In the genomic region with DNA sequence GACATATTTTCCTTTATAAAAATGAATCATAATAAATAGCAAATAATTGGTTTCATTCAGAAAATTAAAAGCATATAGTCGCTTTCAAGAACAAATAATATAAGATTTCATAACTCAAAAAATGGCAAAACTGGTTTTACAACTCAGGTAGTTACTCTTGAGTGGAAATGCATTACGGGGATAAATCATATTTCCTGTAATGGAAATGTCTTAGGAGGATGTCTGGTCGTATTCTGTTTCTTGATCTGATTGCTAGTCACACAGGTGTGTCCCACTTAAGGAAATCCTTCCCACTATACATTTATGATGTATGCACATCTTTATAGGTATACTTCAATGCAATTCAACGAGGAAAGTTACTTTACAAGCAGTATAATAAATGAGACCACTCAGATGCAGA, we compare ENCODE assay signal across 26 cellular contexts. TPM values are rescaled to one million over a fixed set of nuclear protein-coding genes. Genes with fewer than 3 reads are reported as not detected.
DNase-seq lines count a peak whose midpoint lies in the region; ATAC-seq, FAIRE-seq and TF ChIP-seq lines count a peak whose summit lies in the region.
"Had no signal": no experiment of that assay in that cellular context is flagged by ENCODE, and none has a peak within 500 bp of the region (broad histone marks: within the 10 kb centered on the region; RNA-seq: fewer than 3 reads in every experiment).

No MANE protein-coding gene starts in this region.

- H3K4me3 Mint-ChIP-seq in GM23338 (no peak overlapping the region), type B pancreatic cell (no peak overlapping the region)
- H3K4me3 Mint-ChIP-seq: CD8-positive, alpha-beta memory T cell had no signal

- no peaks in the 10 kb centered on the region for H3F3A ChIP-seq in GM23338 (replicated peaks; ENCODE audit: low read depth)

- H3K27me3 ChIP-seq in GM23338 (ENCODE audit: insufficient read depth) (no peaks in the 10 kb centered on the region), pancreas (no peaks in the 10 kb centered on the region), sigmoid colon (no peaks in the 10 kb centered on the region)
- H3K27me3 ChIP-seq: BLaER1 treated with 17β-estradiol and CSF1 and Interleukin-3, amounts not matched to agents 10 nM and 100 nM had no signal

- no peak overlapping the region for H2AFZ ChIP-seq in GM23338

- 62 to 66% methylated on average over 4 of the region's 4 CpGs for WGBS in pancreas, 2 donors
- 14 to 66% methylated on average over 4 of the region's 4 CpGs for WGBS in sigmoid colon, 2 donors

- no peak overlapping the region for H3K4me3 ChIP-seq in GM23338
- H3K4me3 ChIP-seq in LNCaP clone FGC (ENCODE audit: low read depth, low read length), result no peak overlapping the region
- H3K4me3 ChIP-seq in pancreas, result no peak overlapping the region
- H3K4me3 ChIP-seq in sigmoid colon, result no peak overlapping the region
- H3K4me3 ChIP-seq: BLaER1 treated with 17β-estradiol and CSF1 and Interleukin-3, amounts not matched to agents 10 nM and 100 nM had no signal

- H3K36me3 ChIP-seq in GM23338 (ENCODE audit: insufficient read depth) (no peaks in the 10 kb centered on the region), pancreas (no peaks in the 10 kb centered on the region), sigmoid colon (no peaks in the 10 kb centered on the region)
- H3K36me3 ChIP-seq: BLaER1 treated with 17β-estradiol and CSF1 and Interleukin-3, amounts not matched to agents 10 nM and 100 nM had no signal

- H3K9me3 Mint-ChIP-seq in GM23338, result no peaks in the 10 kb centered on the region
- H3K9me3 Mint-ChIP-seq in type B pancreatic cell, result peaks cover 5% of the 10 kb centered on the region
- H3K9me3 Mint-ChIP-seq: CD8-positive, alpha-beta memory T cell had no signal

- no peak overlapping the region for H3K27ac ChIP-seq in GM23338 (ENCODE audit: low read depth)
- H3K27ac ChIP-seq in pancreas, result no peak overlapping the region
- no peak overlapping the region for H3K27ac ChIP-seq in sigmoid colon
- H3K27ac ChIP-seq: BLaER1 treated with 17β-estradiol and CSF1 and Interleukin-3, amounts not matched to agents 10 nM and 100 nM; KMS-11 had no signal

- no peak for TF ChIP-seq EP300 in sigmoid colon (IDR thresholded peaks at IDR 0.05)

- H3K9me3 ChIP-seq in pancreas, result no peaks in the 10 kb centered on the region
- H3K9me3 ChIP-seq in sigmoid colon, result no peaks in the 10 kb centered on the region
- H3K9me3 ChIP-seq: BLaER1 treated with 17β-estradiol and CSF1 and Interleukin-3, amounts not matched to agents 10 nM and 100 nM had no signal

- no peaks in the 10 kb centered on the region for H4K20me1 ChIP-seq in GM23338 (replicated peaks; ENCODE audit: insufficient read depth)
- H4K20me1 ChIP-seq: BLaER1 treated with 17β-estradiol and CSF1 and Interleukin-3, amounts not matched to agents 10 nM and 100 nM had no signal

- no peak overlapping the region for H3K4me2 ChIP-seq in GM23338
- H3K4me2 ChIP-seq: BLaER1 treated with 17β-estradiol and CSF1 and Interleukin-3, amounts not matched to agents 10 nM and 100 nM; KMS-11 had no signal

- no peaks in the 10 kb centered on the region for H3K9me2 ChIP-seq in GM23338 (ENCODE audit: insufficient read depth)

- intact Hi-C loops in pancreas (cut with DNase I) (no loop called here), sigmoid colon (cut with DNase I) (no loop called here)

- no peak for ATAC-seq in GM23338
- no peak for ATAC-seq in pancreas
- ATAC-seq: HCT116 had no signal

- no peak for TF ChIP-seq CTCF in GM23338 (conservative IDR thresholded peaks at IDR 0.05; ENCODE audit: low read depth in 2 of 2)
- no peak for TF ChIP-seq CTCF in LNCaP clone FGC (IDR thresholded peaks at IDR 0.05; ENCODE audit: control insufficient read depth, extremely low read depth, insufficient read depth)
- TF ChIP-seq CTCF in pancreas (IDR thresholded peaks at IDR 0.05), result no peak
- no peak for TF ChIP-seq CTCF in type B pancreatic cell (conservative IDR thresholded peaks at IDR 0.05)
- no peak for TF ChIP-seq CTCF in sigmoid colon (IDR thresholded peaks at IDR 0.05)

- peak; percentile 76 for FAIRE-seq in colon (lab: Jason Lieb, UNC)
- FAIRE-seq in pancreas (lab: Jason Lieb, UNC), result peak; percentile 63
- FAIRE-seq: GM18507, H1 had no signal

- H3K36me3 Mint-ChIP-seq in GM23338 (ENCODE audit: low read depth), result no peaks in the 10 kb centered on the region
- no peaks in the 10 kb centered on the region for H3K36me3 Mint-ChIP-seq in type B pancreatic cell
- H3K36me3 Mint-ChIP-seq: CD8-positive, alpha-beta memory T cell had no signal

- H3K79me2 ChIP-seq in GM23338 (replicated peaks; ENCODE audit: insufficient read depth), result no peaks in the 10 kb centered on the region

- no peak overlapping the region for H3K27ac Mint-ChIP-seq in GM23338
- H3K27ac Mint-ChIP-seq in type B pancreatic cell, result no peak overlapping the region
- H3K27ac Mint-ChIP-seq: CD8-positive, alpha-beta memory T cell had no signal

- no peak for TF ChIP-seq POLR2A in sigmoid colon (IDR thresholded peaks at IDR 0.05)

- DNase-seq in GM23338 (ENCODE audit: low spot score) (peak; percentile 2), LNCaP clone FGC (ENCODE audit: low read depth) (peak; percentile 30), pancreas (no peak), type B pancreatic cell (ENCODE audit: extremely low spot score, unreplicated experiment) (no peak), CD1c-positive myeloid dendritic cell (ENCODE audit: extremely low spot score) (no peak), sigmoid colon (no peak)
- DNase-seq: ACHN; Calu3; CD8-positive, alpha-beta memory T cell; DMS153; GDM1; IMR-90; NCI-H1105; NCI-H146; NCI-H2029 treated with DMSO at 0.1 percent for 48 hours; NCI-H446; NCI-H526; OCI-M1; SHP77 had no signal

- H3K27me3 Mint-ChIP-seq in GM23338 (ENCODE audit: insufficient read depth, low read depth, poor library complexity), result peaks cover 4% of the 10 kb centered on the region
- no peaks in the 10 kb centered on the region for H3K27me3 Mint-ChIP-seq in type B pancreatic cell

- no peaks in the 10 kb centered on the region for H3K4me1 ChIP-seq in GM23338 (ENCODE audit: insufficient read depth)
- peaks cover 0 to 5% (median 0%) of the 10 kb centered on the region in 3 donors for H3K4me1 ChIP-seq in pancreas
- H3K4me1 ChIP-seq in sigmoid colon, result peaks cover 0 to 4% (median 0%) of the 10 kb centered on the region in 4 donors

- H3K4me1 Mint-ChIP-seq in GM23338 (no peaks in the 10 kb centered on the region; the same call in 1 of the 3 replicates), type B pancreatic cell (ENCODE audit: unreplicated experiment) (no peaks in the 10 kb centered on the region)
- H3K4me1 Mint-ChIP-seq: CD8-positive, alpha-beta memory T cell had no signal

TF ChIP-seq in GM23338, 12 proteins besides CTCF, POLR2A, EP300 and RAD21:
- no peak for TF ChIP-seq REST (IDR thresholded peaks at IDR 0.05; ENCODE audit: unreplicated experiment)
- TF ChIP-seq, protein P1, sequence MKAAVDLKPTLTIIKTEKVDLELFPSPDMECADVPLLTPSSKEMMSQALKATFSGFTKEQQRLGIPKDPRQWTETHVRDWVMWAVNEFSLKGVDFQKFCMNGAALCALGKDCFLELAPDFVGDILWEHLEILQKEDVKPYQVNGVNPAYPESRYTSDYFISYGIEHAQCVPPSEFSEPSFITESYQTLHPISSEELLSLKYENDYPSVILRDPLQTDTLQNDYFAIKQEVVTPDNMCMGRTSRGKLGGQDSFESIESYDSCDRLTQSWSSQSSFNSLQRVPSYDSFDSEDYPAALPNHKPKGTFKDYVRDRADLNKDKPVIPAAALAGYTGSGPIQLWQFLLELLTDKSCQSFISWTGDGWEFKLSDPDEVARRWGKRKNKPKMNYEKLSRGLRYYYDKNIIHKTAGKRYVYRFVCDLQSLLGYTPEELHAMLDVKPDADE (IDR thresholded peaks at IDR 0.05), result no peak
- TF ChIP-seq ZNF114 (CRISPR knock-in tag; IDR thresholded peaks at IDR 0.05), result no peak

RNA-seq across cellular contexts. Expression of gene NRAP, which starts 20.7 kb away (rescaled TPM):
- total RNA-seq in GM23338 (2014; rRNA removed; shearing (Covaris generic)), result not detected in 2 replicates
- polyA plus RNA-seq in GM23338 (2016; fragmentation: Nextera tagmentation; extraction: Ambion mirVana) (not detected in 2 replicates), pancreas (under 1 TPM; 0.04 to 0.21 TPM), sigmoid colon (1 to 10 TPM in 1 of 3 donors, under 1 TPM in 2; 0.41 to 1.2 (median 0.46) TPM)
- total RNA-seq in pancreas (under 1 TPM in 5 of 6 donors, not detected in 1; 0.03 to 0.67 (median 0.03) TPM), type B pancreatic cell (ENCODE audit: low replicate concordance) (0.05 TPM in 1 of 2 replicates, not detected in the other), sigmoid colon (not detected)
- total RNA-seq: Calu3; CD8-positive, alpha-beta memory T cell; H1; IMR-90; RPMI7951 had no signal
- polyA plus RNA-seq: CD8-positive, alpha-beta memory T cell; H1; IMR-90 had no signal

RNA-seq across cellular contexts. Expression of gene CASP7, which starts 36.5 kb away (rescaled TPM):
- total RNA-seq in GM23338 (2014; rRNA removed; shearing (Covaris generic)), result 5.7 and 7.0 TPM in 2 replicates
- 2.1 and 2.5 TPM in 2 replicates for polyA plus RNA-seq in GM23338 (2016; fragmentation: Nextera tagmentation; extraction: Ambion mirVana)
- total RNA-seq in pancreas, result 10 to 100 TPM in 5 of 6 donors, 1 to 10 TPM in 1; 7.0 to 28.7 (median 15.1) TPM
- polyA plus RNA-seq in pancreas, result 10 to 100 TPM in 1 of 2 donors, 1 to 10 TPM in 1; 9.4 to 15.1 TPM
- 27.5 and 37.8 TPM in 2 replicates for total RNA-seq in type B pancreatic cell (ENCODE audit: low replicate concordance)
- 10 to 100 TPM; 11.4 to 17.8 (median 14.5) TPM for total RNA-seq in sigmoid colon
- 100 to 1,000 TPM in 2 of 3 donors, 10 to 100 TPM in 1; 86.0 to 338 (median 178) TPM for polyA plus RNA-seq in sigmoid colon

Comparison
In these comparisons a context has a peak if more than half of its experiments do, and no peak if none do; other contexts are left out.
1. DNase-seq: peak in GM23338 (single experiment) and LNCaP clone FGC (single experiment); none in pancreas (0 of 6), type B pancreatic cell (single experiment), CD1c-positive myeloid dendritic cell (single experiment) and sigmoid colon (single experiment).